Comparison of ENCODE assay signal across 8 cellular contexts in genomic region chr16:67184453-67185002, GRCh38. TPM values are rescaled to one million over a fixed set of nuclear protein-coding genes. Genes with fewer than 3 reads are reported as not detected.
DNase-seq lines count a peak whose midpoint lies in the region; ATAC-seq and TF ChIP-seq lines count a peak whose summit lies in the region.

No MANE protein-coding gene starts in this region.

- TF ChIP-seq POLR2A in GM18505 (IDR thresholded peaks at IDR 0.05; ENCODE audit: borderline replicate concordance, extremely low read depth, insufficient read depth, insufficient read length) (no peak), upper lobe of left lung (IDR thresholded peaks at IDR 0.05) (no peak)

- no peak for TF ChIP-seq EP300 in upper lobe of left lung (IDR thresholded peaks at IDR 0.05)

- no peaks in the 10 kb centered on the region for H3K36me3 Mint-ChIP-seq in brain

- peaks cover 28% of the 10 kb centered on the region for H3K27me3 ChIP-seq in HUES6 (ENCODE audit: control insufficient read depth, insufficient read depth, low read length)
- no peaks in the 10 kb centered on the region for H3K27me3 ChIP-seq in lower lobe of right lung (ENCODE audit: low read depth)
- H3K27me3 ChIP-seq in upper lobe of left lung = no peaks in the 10 kb centered on the region

- H3K4me3 Mint-ChIP-seq in brain = peak overlapping the region in 3 of 5 experiments; percentile 64 to 95 (median 90)

- H3K9ac ChIP-seq in HUES6 (ENCODE audit: low read length) = peak overlapping the region; percentile 30

- H3K4me3 ChIP-seq in HUES6 (ENCODE audit: low read depth, low read length) (peak overlapping the region; percentile 84), lower lobe of right lung (peak overlapping the region; percentile 73), upper lobe of left lung (peak overlapping the region; percentile 65 to 84 (median 76))

- peaks cover 21% of the 10 kb centered on the region for H3K4me1 Mint-ChIP-seq in brain

- H3K4me1 ChIP-seq in HUES6 (ENCODE audit: control insufficient read depth, insufficient read depth, low read length) (peaks cover 28% of the 10 kb centered on the region; the same call in 1 of the 2 replicates), lower lobe of right lung (peaks cover 42% of the 10 kb centered on the region), upper lobe of left lung (peaks cover 29 to 42% (median 31%) of the 10 kb centered on the region in 4 donors)

- intact Hi-C loops in lower lobe of right lung (cut with DNase I) = no loop called here

- peaks cover 24% of the 10 kb centered on the region for H3K27me3 Mint-ChIP-seq in brain

- no peak for DNase-seq in lower lobe of right lung
- DNase-seq in upper lobe of left lung = peak; percentile 35 to 92
- DNase-seq in activated CD4-positive, alpha-beta T cell treated with anti-CD3 and anti-CD28 coated beads for 1 hour = no peak
- DNase-seq in LoVo (ENCODE audit: low spot score) = no peak
- DNase-seq in NOMO-1 treated with dmso at 0.1 percent for 144 hours (lab: John Stamatoyannopoulos, UW; ENCODE audit: unreplicated experiment) = no peak

- no peak overlapping the region for H3K27ac ChIP-seq in HUES6 (ENCODE audit: low read depth, low read length)
- H3K27ac ChIP-seq in lower lobe of right lung = peak overlapping the region; percentile 94
- H3K27ac ChIP-seq in upper lobe of left lung = peak overlapping the region; percentile 95 to 98 (median 96)

- peak; percentile 20 for ATAC-seq in GM18505 (IDR thresholded peaks at IDR 0.05; ENCODE audit: unreplicated experiment)
- peak; percentile 28 to 39 for ATAC-seq in lower lobe of right lung
- ATAC-seq in upper lobe of left lung (ENCODE audit: low FRiP score in 2 of 2) = peak in 1 of 2 donors; percentile 3

- TF ChIP-seq CTCF in brain (conservative IDR thresholded peaks at IDR 0.05) (no peak), lower lobe of right lung (IDR thresholded peaks at IDR 0.05) (no peak), upper lobe of left lung (IDR thresholded peaks at IDR 0.05) (no peak)

- H3K9me3 ChIP-seq in HUES6 (ENCODE audit: control insufficient read depth, insufficient read depth, low read depth, low read length) (no peaks in the 10 kb centered on the region), lower lobe of right lung (no peaks in the 10 kb centered on the region), upper lobe of left lung (no peaks in the 10 kb centered on the region)

- H3K9me3 Mint-ChIP-seq in brain = peaks cover 0 to 5% (median 0%) of the 10 kb centered on the region in 5 experiments

- 2% methylated on average over 43 of the region's 59 CpGs; no CpG with 5 or more reads in 1 of the 2 donors for WGBS in upper lobe of left lung, 2 donors

- H3K27ac Mint-ChIP-seq in brain = peak overlapping the region in 2 of 5 experiments; percentile 48 to 93

- no peaks in the 10 kb centered on the region for H3K36me3 ChIP-seq in HUES6 (ENCODE audit: control insufficient read depth, insufficient read depth, low read length)
- H3K36me3 ChIP-seq in lower lobe of right lung = no peaks in the 10 kb centered on the region
- H3K36me3 ChIP-seq in upper lobe of left lung = no peaks in the 10 kb centered on the region

RNA-seq across cellular contexts. Expression of gene MATCAP1, which starts 0.8 kb away (rescaled TPM):
- 26.6 TPM for polyA plus RNA-seq in brain (ENCODE audit: insufficient read depth, low read depth, low replicate concordance)
- total RNA-seq in lower lobe of right lung (29.0 TPM), upper lobe of left lung (100 to 1,000 TPM in 1 of 6 donors, 10 to 100 TPM in 4, 1 to 10 TPM in 1; 9.1 to 147 (median 31.1) TPM)

RNA-seq across cellular contexts. Expression of gene EXOC3L1, which starts 5.4 kb away (rescaled TPM):
- polyA plus RNA-seq in brain (ENCODE audit: insufficient read depth, low read depth, low replicate concordance) = 3.0 TPM
- total RNA-seq in lower lobe of right lung = 15.6 TPM
- total RNA-seq in upper lobe of left lung = 10 to 100 TPM in 4 of 6 donors, 1 to 10 TPM in 2; 4.6 to 20.8 (median 10.8) TPM

RNA-seq across cellular contexts. Expression of gene E2F4, which starts 7.4 kb away (rescaled TPM):
- 30.8 TPM for polyA plus RNA-seq in brain (ENCODE audit: insufficient read depth, low read depth, low replicate concordance)
- total RNA-seq in lower lobe of right lung (66.5 TPM), upper lobe of left lung (100 to 1,000 TPM in 1 of 6 donors, 10 to 100 TPM in 5; 55.7 to 124 (median 85.4) TPM)

RNA-seq across cellular contexts. Expression of gene NOL3, which starts 14.2 kb away (rescaled TPM):
- polyA plus RNA-seq in brain (ENCODE audit: insufficient read depth, low read depth, low replicate concordance) = 25.6 TPM
- total RNA-seq in lower lobe of right lung = 55.6 TPM
- 100 to 1,000 TPM in 1 of 6 donors, 10 to 100 TPM in 5; 36.5 to 135 (median 58.0) TPM for total RNA-seq in upper lobe of left lung

RNA-seq across cellular contexts. Expression of gene ELMO3, which starts 14.4 kb away (rescaled TPM):
- polyA plus RNA-seq in brain (ENCODE audit: insufficient read depth, low read depth, low replicate concordance) = 6.5 TPM
- 14.9 TPM for total RNA-seq in lower lobe of right lung
- total RNA-seq in upper lobe of left lung = 10 to 100 TPM; 17.4 to 26.2 (median 24.4) TPM

Comparison
In these comparisons a context has a peak if more than half of its experiments do, and no peak if none do; other contexts are left out.
1. DNase-seq: peak in upper lobe of left lung (2 of 2); none in lower lobe of right lung (single experiment), activated CD4-positive, alpha-beta T cell treated with anti-CD3 and anti-CD28 coated beads for 1 hour (single experiment), LoVo (single experiment) and NOMO-1 treated with dmso at 0.1 percent for 144 hours (single experiment).
2. Peak in every context shown above with its lines, with median percentiles within 50 percentile points of each other: H3K4me3 ChIP-seq.